8 cellular contexts compared by ENCODE assay signal in genomic region chr11:132312616-132313210, GRCh38.
A peak's percentile ranks its signal among the peaks of the same experiment; 100 is the strongest.
DNase-seq lines count a peak whose midpoint lies in the region; ATAC-seq and TF ChIP-seq lines count a peak whose summit lies in the region.

No MANE protein-coding gene starts in this region.

- H3K27ac Mint-ChIP-seq in activated T-helper 17 cell treated with anti-CD3 and anti-CD28 coated beads, Interleukin-2, amount 50 U/mL, for 72 hours: no peak overlapping the region
- no peak overlapping the region for H3K27ac Mint-ChIP-seq in activated naive CD4-positive, alpha-beta T cell treated with anti-CD3 and anti-CD28 coated beads for 36 hours

- H4K20me1 ChIP-seq in KMS-11 (ENCODE audit: insufficient read depth): no peaks in the 10 kb centered on the region

- no peaks in the 10 kb centered on the region for H3K36me3 Mint-ChIP-seq in activated T-helper 17 cell treated with anti-CD3 and anti-CD28 coated beads, Interleukin-2, amount 50 U/mL, for 72 hours (ENCODE audit: low read depth)
- no peaks in the 10 kb centered on the region for H3K36me3 Mint-ChIP-seq in activated naive CD4-positive, alpha-beta T cell treated with anti-CD3 and anti-CD28 coated beads for 36 hours (ENCODE audit: low read depth)

- intact Hi-C loops in activated naive CD4-positive, alpha-beta T cell treated with anti-CD3 and anti-CD28 coated beads for 36 hours (cut with micrococcal nuclease): no loop called here

- H3K9me3 Mint-ChIP-seq in activated T-helper 17 cell treated with anti-CD3 and anti-CD28 coated beads, Interleukin-2, amount 50 U/mL, for 72 hours: no peaks in the 10 kb centered on the region
- H3K9me3 Mint-ChIP-seq in activated naive CD4-positive, alpha-beta T cell treated with anti-CD3 and anti-CD28 coated beads for 36 hours: peaks cover 2% of the 10 kb centered on the region

- no peak for DNase-seq in GM12864 (ENCODE audit: low read depth)
- DNase-seq in islet precursor cell: peak; percentile 79
- no peak for DNase-seq in activated naive CD4-positive, alpha-beta T cell treated with anti-CD3 and anti-CD28 coated beads for 36 hours
- no peak for DNase-seq in T1000 (lab: John Stamatoyannopoulos, UW)

- peak; percentile 45 for ATAC-seq in activated T-helper 17 cell treated with anti-CD3 and anti-CD28 coated beads, Interleukin-2, amount 50 U/mL, for 72 hours (replicated peaks)
- no peak for ATAC-seq in GM19351 (IDR thresholded peaks at IDR 0.05; ENCODE audit: unreplicated experiment)
- no peak for ATAC-seq in GM19023 (IDR thresholded peaks at IDR 0.05; ENCODE audit: unreplicated experiment)

- no peaks in the 10 kb centered on the region for H3K27me3 ChIP-seq in KMS-11 (ENCODE audit: insufficient read depth, low read depth)

- no peak overlapping the region for H3K4me3 Mint-ChIP-seq in activated T-helper 17 cell treated with anti-CD3 and anti-CD28 coated beads, Interleukin-2, amount 50 U/mL, for 72 hours
- no peak overlapping the region for H3K4me3 Mint-ChIP-seq in activated naive CD4-positive, alpha-beta T cell treated with anti-CD3 and anti-CD28 coated beads for 36 hours

- H3K27me3 Mint-ChIP-seq in activated T-helper 17 cell treated with anti-CD3 and anti-CD28 coated beads, Interleukin-2, amount 50 U/mL, for 72 hours: peaks cover 11% of the 10 kb centered on the region
- H3K27me3 Mint-ChIP-seq in activated naive CD4-positive, alpha-beta T cell treated with anti-CD3 and anti-CD28 coated beads for 36 hours (ENCODE audit: low read depth): peaks cover 4% of the 10 kb centered on the region

- H3K4me3 ChIP-seq in GM12864 (ENCODE audit: low read depth, low read length) (no peak overlapping the region), KMS-11 (IDR thresholded peaks at IDR 0.05; ENCODE audit: insufficient read depth, low read depth, low read length) (no peak overlapping the region)

- no peak overlapping the region for H3K4me2 ChIP-seq in KMS-11

- TF ChIP-seq CTCF in GM12864 (IDR thresholded peaks at IDR 0.05; ENCODE audit: low read depth, low read length, missing control alignments) (peak; percentile 84), KMS-11 (conservative IDR thresholded peaks at IDR 0.05; ENCODE audit: low read depth, low read length) (peak; percentile 68)

- CTCF ChIA-PET in activated naive CD4-positive, alpha-beta T cell treated with anti-CD3 and anti-CD28 coated beads for 36 hours (lab: Charles Lee): interaction anchor here (1.0 to 1.2 kb wide), 4 partner anchors 10 to 576 kb away, joined by 3 to 4 read pairs (median 3); no protein-coding TSS in a partner anchor

- no peak overlapping the region; the same call in 1 of the 2 replicates for H2AFZ ChIP-seq in KMS-11 (ENCODE audit: low read depth)

- H3K4me1 ChIP-seq in KMS-11 (ENCODE audit: low read depth, poor library complexity, severe bottlenecking): peaks cover 10% of the 10 kb centered on the region

- no peak overlapping the region for H3K27ac ChIP-seq in KMS-11

- H3K4me1 Mint-ChIP-seq in activated T-helper 17 cell treated with anti-CD3 and anti-CD28 coated beads, Interleukin-2, amount 50 U/mL, for 72 hours: no peaks in the 10 kb centered on the region
- no peaks in the 10 kb centered on the region for H3K4me1 Mint-ChIP-seq in activated naive CD4-positive, alpha-beta T cell treated with anti-CD3 and anti-CD28 coated beads for 36 hours (ENCODE audit: low read depth)

- H3K79me2 ChIP-seq in KMS-11 (ENCODE audit: insufficient read depth, low read depth): no peaks in the 10 kb centered on the region

- no peak overlapping the region for H3K9ac ChIP-seq in KMS-11

- H3K36me3 ChIP-seq in KMS-11 (ENCODE audit: insufficient read depth): no peaks in the 10 kb centered on the region
